ENCODE assay signal across 27 cellular contexts in the genomic region with DNA sequence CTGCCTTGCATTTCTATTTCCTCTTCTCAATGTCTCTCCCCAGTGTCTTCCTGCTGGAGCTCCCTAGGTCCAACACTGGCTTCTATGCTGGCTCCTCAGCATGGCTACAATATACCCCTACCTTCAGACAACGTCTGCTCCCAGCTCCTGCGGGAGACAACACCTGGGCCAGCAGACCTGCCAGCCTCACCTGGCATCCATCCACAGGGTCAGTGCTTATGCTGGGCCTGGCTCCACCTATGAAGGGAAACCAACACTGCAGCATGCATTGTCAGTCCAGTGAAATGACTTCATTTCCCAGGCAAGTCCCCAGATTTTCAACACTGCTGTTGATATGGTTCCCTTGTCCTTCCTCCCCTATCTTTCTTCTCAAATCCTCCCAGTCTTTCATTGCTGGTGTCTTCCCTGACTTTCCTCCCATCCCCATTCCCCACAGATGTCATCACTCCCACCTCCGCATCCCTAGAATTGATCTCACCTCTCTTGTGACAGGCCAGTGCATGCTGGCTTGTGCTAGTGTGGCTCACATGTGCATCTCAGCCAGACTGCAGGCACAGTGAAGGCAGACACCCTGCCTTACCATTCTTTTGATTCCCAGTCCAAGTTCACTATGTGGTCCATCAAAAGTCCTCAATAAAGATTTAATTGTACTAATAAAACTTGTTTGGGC.
DNase-seq lines count a peak whose midpoint lies in the region; ATAC-seq and TF ChIP-seq lines count a peak whose summit lies in the region.
"Had no signal": no experiment of that assay in that cellular context is flagged by ENCODE, and none has a peak within 500 bp of the region (broad histone marks: within the 10 kb centered on the region; RNA-seq: fewer than 3 reads in every experiment).

No MANE protein-coding gene starts in this region.

- no peak overlapping the region for H3K4me3 ChIP-seq in coronary artery
- H3K4me3 ChIP-seq in smooth muscle cell: no peak overlapping the region
- H3K4me3 ChIP-seq: gastrocnemius medialis, upper lobe of right lung had no signal

- H3K9ac ChIP-seq in smooth muscle cell (ENCODE audit: low read depth): peak overlapping the region; percentile 60

- no peaks in the 10 kb centered on the region for H3K36me3 ChIP-seq in smooth muscle cell (ENCODE audit: low read depth)
- H3K36me3 ChIP-seq: gastrocnemius medialis, neutrophil, upper lobe of right lung had no signal

- no peaks in the 10 kb centered on the region for H4K20me1 ChIP-seq in smooth muscle cell (ENCODE audit: low read depth)

- H2AFZ ChIP-seq in smooth muscle cell (ENCODE audit: low read depth): no peak overlapping the region

- WGBS in smooth muscle cell (ENCODE audit: low lambda C conversion rate): 89% methylated on average over 3 of the region's 3 CpGs

- H3K9me3 ChIP-seq in smooth muscle cell (replicated peaks; ENCODE audit: low read depth): no peaks in the 10 kb centered on the region
- H3K9me3 ChIP-seq: gastrocnemius medialis, neutrophil, upper lobe of right lung had no signal

- peak; percentile 14 for DNase-seq in HT-29 (ENCODE audit: low spot score)
- DNase-seq in NCI-H2196 treated with DMSO at 0.1 percent for 48 hours (lab: John Stamatoyannopoulos, UW; ENCODE audit: unreplicated experiment): peak; percentile 53
- DNase-seq in coronary artery (ENCODE audit: low spot score): peak; percentile 9
- no peak for DNase-seq in smooth muscle cell (lab: John Stamatoyannopoulos, UW; ENCODE audit: unreplicated experiment)
- DNase-seq in GM03348 (ENCODE audit: low spot score): no peak
- no peak for DNase-seq in GM20000 (ENCODE audit: low spot score)
- DNase-seq in NCI-H1436 (lab: John Stamatoyannopoulos, UW): no peak
- DNase-seq: activated CD4-positive, alpha-beta T cell treated with anti-CD3 and anti-CD28 coated beads, Interleukin-2, amount 50 U/mL, for 4 hours; activated CD4-positive, CD25-positive, alpha-beta regulatory T cell; activated CD8-positive, alpha-beta memory T cell treated with anti-CD3 and anti-CD28 coated beads, Interleukin-2, amount 50 U/mL, for 4 hours; amygdala; COR-L47; DMS79 treated with DMSO at 0.1 percent for 48 hours; GF-D8; H9; KG1; mesenchymal stem cell; MV-4-11; NCI-H146; NCI-H526 treated with DMSO at 0.1 percent for 48 hours; stimulated activated CD8-positive, alpha-beta memory T cell treated with anti-CD3 and anti-CD28 coated beads, Interleukin-4, amount 100 ng/mL, for 48 hours; T-cell; upper lobe of right lung had no signal

- no peak for TF ChIP-seq CTCF in coronary artery (IDR thresholded peaks at IDR 0.05)
- no peak for TF ChIP-seq CTCF in smooth muscle cell (IDR thresholded peaks at IDR 0.05; ENCODE audit: borderline replicate concordance, insufficient read depth, poor library complexity, severe bottlenecking)
- no peak for TF ChIP-seq CTCF in GM20000 (IDR thresholded peaks at IDR 0.05; ENCODE audit: extremely low read depth, missing control alignments)

- no peak for ATAC-seq in HG03432 (IDR thresholded peaks at IDR 0.05; ENCODE audit: unreplicated experiment)
- ATAC-seq: T-cell had no signal

- H3K4me1 ChIP-seq in smooth muscle cell (ENCODE audit: low read depth): peaks cover 16% of the 10 kb centered on the region
- H3K4me1 ChIP-seq: upper lobe of right lung had no signal

- H3K27me3 ChIP-seq in smooth muscle cell (ENCODE audit: low read depth): no peaks in the 10 kb centered on the region
- H3K27me3 ChIP-seq: gastrocnemius medialis, neutrophil, upper lobe of right lung had no signal

- no peaks in the 10 kb centered on the region for H3F3A ChIP-seq in smooth muscle cell (ENCODE audit: low read depth)

- no peaks in the 10 kb centered on the region for H3K79me2 ChIP-seq in smooth muscle cell (ENCODE audit: low read depth)

- H3K4me2 ChIP-seq in smooth muscle cell: no peak overlapping the region

- H3K27ac ChIP-seq in coronary artery: no peak overlapping the region
- peak overlapping the region; percentile 82 for H3K27ac ChIP-seq in smooth muscle cell (ENCODE audit: low read depth)
- H3K27ac ChIP-seq: neutrophil, RWPE1, upper lobe of right lung had no signal

Comparison
In these comparisons a context has a peak if more than half of its experiments do, and no peak if none do; other contexts are left out.
1. DNase-seq: peak in HT-29 (single experiment), NCI-H2196 treated with DMSO at 0.1 percent for 48 hours (single experiment) and coronary artery (single experiment); none in smooth muscle cell (single experiment), GM03348 (single experiment), GM20000 (single experiment) and NCI-H1436 (single experiment).